ENCODE assay signal across 15 cellular contexts in genomic region chr1:242525769-242526168, GRCh38. TPM values are rescaled to one million over a fixed set of nuclear protein-coding genes. Genes with fewer than 3 reads are reported as not detected.
DNase-seq lines count a peak whose midpoint lies in the region; ATAC-seq and TF ChIP-seq lines count a peak whose summit lies in the region.
"Had no signal": no experiment of that assay in that cellular context is flagged by ENCODE, and none has a peak within 500 bp of the region (broad histone marks: within the 10 kb centered on the region; RNA-seq: fewer than 3 reads in every experiment).

No MANE protein-coding gene starts in this region.

- H2AFZ ChIP-seq in H9 (ENCODE audit: low read length): no peak overlapping the region

- H3K4me2 ChIP-seq in H9 (ENCODE audit: insufficient read depth, insufficient read length, low read length): peak overlapping the region; percentile 59

- H2BK12ac ChIP-seq in H9 (ENCODE audit: insufficient read length, low read depth, low read length): no peak overlapping the region

- WGBS in H9 (ENCODE audit: extremely low coverage, insufficient read length, low lambda C conversion rate): no CpG with 5 or more reads among the region's 2 CpGs

- H4K20me1 ChIP-seq in H9 (ENCODE audit: control insufficient read depth, insufficient read depth, insufficient read length): no peaks in the 10 kb centered on the region

- H3K9me3 ChIP-seq in CD4-positive, alpha-beta memory T cell (ENCODE audit: control insufficient read depth in 1 of 2, low read length in 2 of 2): no peaks in the 10 kb centered on the region
- H3K9me3 ChIP-seq in H9 (ENCODE audit: control insufficient read depth, low read depth, low read length): no peaks in the 10 kb centered on the region
- H3K9me3 ChIP-seq: thyroid gland had no signal

- no peak overlapping the region for H3T11ph ChIP-seq in H9 (ENCODE audit: low read length)

- no peak overlapping the region for H3K14ac ChIP-seq in H9 (ENCODE audit: insufficient read depth, low read length)

- H3K79me2 ChIP-seq in H9 (ENCODE audit: insufficient read depth, low read length): no peaks in the 10 kb centered on the region

- POLR2A ChIA-PET in CD4-positive, alpha-beta memory T cell (lab: Charles Lee; ENCODE audit: partially characterized antibody): no interaction called here

- H3K4me1 Mint-ChIP-seq in CD4-positive, alpha-beta memory T cell: peaks cover 3 to 20% (median 11%) of the 10 kb centered on the region in 4 donors
- H3K4me1 Mint-ChIP-seq in H9 (peaks cover 13 to 16% of the 10 kb centered on the region in 2 experiments), nephron progenitor cell (peaks cover 10% of the 10 kb centered on the region)
- peaks cover 8% of the 10 kb centered on the region for H3K4me1 Mint-ChIP-seq in central memory CD8-positive, alpha-beta T cell
- H3K4me1 Mint-ChIP-seq: CD14-positive monocyte had no signal

- peaks cover 0 to 4% (median 0%) of the 10 kb centered on the region in 8 donors for H3K9me3 Mint-ChIP-seq in CD4-positive, alpha-beta memory T cell
- H3K9me3 Mint-ChIP-seq in H9 (no peaks in the 10 kb centered on the region), nephron progenitor cell (no peaks in the 10 kb centered on the region)
- H3K9me3 Mint-ChIP-seq in central memory CD8-positive, alpha-beta T cell: no peaks in the 10 kb centered on the region
- H3K9me3 Mint-ChIP-seq: activated naive CD4-positive, alpha-beta T cell treated with anti-CD3 and anti-CD28 coated beads, Interleukin-2, amount 10 ng/mL, durations not matched to agents 7 days and 5 days had no signal

- H3K18ac ChIP-seq in H9 (ENCODE audit: insufficient read length, low read depth, low read length): no peak overlapping the region

- H3K4me3 Mint-ChIP-seq in CD4-positive, alpha-beta memory T cell: peak overlapping the region in 6 of 8 donors; percentile 1 to 74 (median 64)
- H3K4me3 Mint-ChIP-seq in H9 (peak overlapping the region; percentile 78 to 90), nephron progenitor cell (peak overlapping the region; percentile 88)
- H3K4me3 Mint-ChIP-seq in central memory CD8-positive, alpha-beta T cell: peak overlapping the region; percentile 16

- no peak overlapping the region for H2BK120ac ChIP-seq in H9 (ENCODE audit: low read depth, low read length, poor library complexity, severe bottlenecking)

- no peak overlapping the region for H3K23ac ChIP-seq in H9 (ENCODE audit: insufficient read length, low read depth, low read length)

- peaks cover 21% of the 10 kb centered on the region for H3K23me2 ChIP-seq in H9 (ENCODE audit: insufficient read length, low read depth, low read length, poor library complexity, severe bottlenecking)

- no peak overlapping the region for H2AK5ac ChIP-seq in H9 (ENCODE audit: insufficient read length, low read length)

- H4K91ac ChIP-seq in H9 (ENCODE audit: insufficient read length, low read depth, low read length): no peak overlapping the region

- no peak overlapping the region for H3K4me3 ChIP-seq in CD4-positive, alpha-beta memory T cell (ENCODE audit: low read length in 2 of 2)
- H3K4me3 ChIP-seq in coronary artery: no peak overlapping the region
- H3K4me3 ChIP-seq: GM12878, thyroid gland had no signal

- no peak overlapping the region for H2BK5ac ChIP-seq in H9 (ENCODE audit: insufficient read length, low read length)

- DNase-seq in CD4-positive, alpha-beta memory T cell: no peak
- DNase-seq in H9 (no peak), nephron progenitor cell (no peak), coronary artery (ENCODE audit: low spot score) (no peak), germinal center (ENCODE audit: low spot score) (no peak)
- DNase-seq in central memory CD8-positive, alpha-beta T cell (ENCODE audit: low spot score in 2 of 2): no peak
- DNase-seq in activated CD4-positive, alpha-beta T cell treated with anti-CD3 and anti-CD28 coated beads, Interleukin-2, amount 50 U/mL, for 48 hours: no peak
- DNase-seq: activated naive CD4-positive, alpha-beta T cell treated with anti-CD3 and anti-CD28 coated beads, Interleukin-2, amount 10 ng/mL, durations not matched to agents 7 days and 5 days; effector CD8-positive, alpha-beta T cell; left ventricle myocardium superior; thyroid gland had no signal

- no peak overlapping the region for H3K4ac ChIP-seq in H9 (ENCODE audit: low read depth, low read length)

- no peak overlapping the region for H2BK20ac ChIP-seq in H9 (ENCODE audit: low read depth, low read length, poor library complexity, severe bottlenecking)

- H2BK15ac ChIP-seq in H9 (ENCODE audit: low read depth, low read length): no peak overlapping the region

- H3K36me3 ChIP-seq in CD4-positive, alpha-beta memory T cell (ENCODE audit: insufficient read depth, low read length): no peaks in the 10 kb centered on the region
- H3K36me3 ChIP-seq: thyroid gland had no signal

- TF ChIP-seq CTCF in H9 (conservative IDR thresholded peaks at IDR 0.05) (no peak), nephron progenitor cell (IDR thresholded peaks at IDR 0.05) (no peak), coronary artery (IDR thresholded peaks at IDR 0.05) (no peak)

- no peak overlapping the region for H4K8ac ChIP-seq in H9 (replicated peaks; ENCODE audit: insufficient read length, low read depth, low read length)

- peaks cover 11% of the 10 kb centered on the region for H3K27me3 ChIP-seq in CD4-positive, alpha-beta memory T cell (ENCODE audit: insufficient read depth, low read length)
- H3K27me3 ChIP-seq in H9 (ENCODE audit: insufficient read depth, low read length): peaks cover 11% of the 10 kb centered on the region
- H3K27me3 ChIP-seq: thyroid gland had no signal

- CTCF ChIA-PET in CD4-positive, alpha-beta memory T cell (lab: Charles Lee; ENCODE audit: partially characterized antibody): no interaction called here

- H3K9ac ChIP-seq in H9 (ENCODE audit: extremely low read depth, insufficient read length, low read length): no peak overlapping the region

- intact Hi-C loops in CD4-positive, alpha-beta memory T cell (cut with micrococcal nuclease): no loop called here

- peaks cover 0 to 4% of the 10 kb centered on the region in 2 donors for H3K36me3 Mint-ChIP-seq in CD4-positive, alpha-beta memory T cell
- H3K36me3 Mint-ChIP-seq in H9 (ENCODE audit: insufficient read depth in 1 of 3, low read depth in 3 of 3) (no peaks in the 10 kb centered on the region; a peak in 2 of 7 replicates), nephron progenitor cell (ENCODE audit: low read depth) (no peaks in the 10 kb centered on the region)
- no peaks in the 10 kb centered on the region for H3K36me3 Mint-ChIP-seq in central memory CD8-positive, alpha-beta T cell (ENCODE audit: insufficient read depth)
- H3K36me3 Mint-ChIP-seq: activated naive CD4-positive, alpha-beta T cell treated with anti-CD3 and anti-CD28 coated beads, Interleukin-2, amount 10 ng/mL, durations not matched to agents 7 days and 5 days; CD14-positive monocyte had no signal

- H3K27ac Mint-ChIP-seq in CD4-positive, alpha-beta memory T cell: no peak overlapping the region
- H3K27ac Mint-ChIP-seq in H9: no peak overlapping the region; a peak in 1 of 7 replicates
- H3K27ac Mint-ChIP-seq in central memory CD8-positive, alpha-beta T cell (ENCODE audit: low read depth): no peak overlapping the region
- H3K27ac Mint-ChIP-seq in nephron progenitor cell: no peak overlapping the region
- H3K27ac Mint-ChIP-seq: activated naive CD4-positive, alpha-beta T cell treated with anti-CD3 and anti-CD28 coated beads, Interleukin-2, amount 10 ng/mL, durations not matched to agents 7 days and 5 days; CD14-positive monocyte had no signal

- ATAC-seq in central memory CD8-positive, alpha-beta T cell (replicated peaks; ENCODE audit: extremely low read depth, poor library complexity, severe bottlenecking): no peak
- no peak for ATAC-seq in GM21515 (IDR thresholded peaks at IDR 0.05; ENCODE audit: unreplicated experiment)
- ATAC-seq: GM12878, left ventricle myocardium superior, Panc1 had no signal

- H3K4me1 ChIP-seq in CD4-positive, alpha-beta memory T cell (ENCODE audit: insufficient read depth, low read length): peaks cover 5% of the 10 kb centered on the region
- H3K4me1 ChIP-seq in H9 (ENCODE audit: insufficient read depth, low read length): no peaks in the 10 kb centered on the region

- no peaks in the 10 kb centered on the region for H3K79me1 ChIP-seq in H9 (ENCODE audit: insufficient read depth, low read depth, low read length, poor library complexity, severe bottlenecking)

- peaks cover 20 to 31% of the 10 kb centered on the region in 2 donors for H3K27me3 Mint-ChIP-seq in CD4-positive, alpha-beta memory T cell
- H3K27me3 Mint-ChIP-seq in H9 (ENCODE audit: low read depth): peaks cover 41% of the 10 kb centered on the region
- peaks cover 51% of the 10 kb centered on the region for H3K27me3 Mint-ChIP-seq in central memory CD8-positive, alpha-beta T cell
- peaks cover 77% of the 10 kb centered on the region for H3K27me3 Mint-ChIP-seq in nephron progenitor cell (ENCODE audit: low read depth, poor library complexity)

- H4K5ac ChIP-seq in H9 (ENCODE audit: insufficient read length, low read depth, low read length): no peak overlapping the region

- H3K27ac ChIP-seq in CD4-positive, alpha-beta memory T cell (ENCODE audit: low read depth, low read length): no peak overlapping the region
- H3K27ac ChIP-seq in H9 (ENCODE audit: insufficient read length, low read depth, low read length) (no peak overlapping the region), coronary artery (no peak overlapping the region)
- H3K27ac ChIP-seq: thyroid gland had no signal

- no peak overlapping the region for H3K56ac ChIP-seq in H9 (ENCODE audit: insufficient read length, low read depth, low read length)

RNA-seq across cellular contexts. Expression of gene PLD5, which starts 1.3 kb away (rescaled TPM):
- not detected for total RNA-seq in CD4-positive, alpha-beta memory T cell
- polyA plus RNA-seq in CD4-positive, alpha-beta memory T cell: not detected
- total RNA-seq in H9 (2021): 3.7 and 5.2 TPM in 2 replicates
- total RNA-seq: GM12878, left ventricle myocardium superior had no signal
- polyA plus RNA-seq: CD14-positive monocyte, GM12878 had no signal

Comparison
In these comparisons a context has a peak if more than half of its experiments do, and no peak if none do; other contexts are left out.
1. H3K4me3 Mint-ChIP-seq: peak in every context shown above with its lines; median percentile 88 in nephron progenitor cell; 84 in H9; 64 in CD4-positive, alpha-beta memory T cell; 16 in central memory CD8-positive, alpha-beta T cell.